ENCODE assay signal across 13 cellular contexts in genomic region chr18:28816155-28816554, GRCh38.
DNase-seq lines count a peak whose midpoint lies in the region; ATAC-seq, FAIRE-seq and TF ChIP-seq lines count a peak whose summit lies in the region.
"Had no signal": no experiment of that assay in that cellular context is flagged by ENCODE, and none has a peak within 500 bp of the region (broad histone marks: within the 10 kb centered on the region; RNA-seq: fewer than 3 reads in every experiment).

No MANE protein-coding gene starts in this region.

- H3K36me3 ChIP-seq in IMR-90 (ENCODE audit: control insufficient read depth, insufficient read depth, low read length) = no peaks in the 10 kb centered on the region
- H3K36me3 ChIP-seq: BLaER1 had no signal

- no peak overlapping the region for H3K9ac ChIP-seq in IMR-90 (ENCODE audit: low read depth, low read length)
- H3K9ac ChIP-seq: BLaER1 had no signal

- no peak overlapping the region for H3K27ac ChIP-seq in IMR-90 (ENCODE audit: insufficient read depth, low read length)
- H3K27ac ChIP-seq: A549, BLaER1 had no signal

- peak; percentile 83 for ATAC-seq in IMR-90 (ENCODE audit: low read depth)
- ATAC-seq: A549, GM23338 had no signal

- H3K4me2 ChIP-seq in IMR-90 (ENCODE audit: low read depth, low read length) = no peak overlapping the region
- H3K4me2 ChIP-seq: A549, BLaER1, GM23338 had no signal

- TF ChIP-seq RAD21 in IMR-90 (IDR thresholded peaks at IDR 0.05; ENCODE audit: low read length) = no peak

- H2BK20ac ChIP-seq in IMR-90 (ENCODE audit: low read depth, low read length) = no peak overlapping the region

- no peak for TF ChIP-seq POLR2A in IMR-90 (IDR thresholded peaks at IDR 0.05; ENCODE audit: low read depth, low read length)

- H4K5ac ChIP-seq in IMR-90 (ENCODE audit: low read depth, low read length) = no peak overlapping the region

- intact Hi-C loops in IMR-90 (cut with micrococcal nuclease) = no loop called here

- DNase-seq in D721Med (ENCODE audit: insufficient read length, low spot score) = no peak
- peak; percentile 18 for DNase-seq in IMR-90
- peak; percentile 9 for DNase-seq in fibroblast of gingiva (ENCODE audit: low read depth)
- no peak for DNase-seq in MV-4-11 (lab: John Stamatoyannopoulos, UW)
- no peak for DNase-seq in cortex of kidney (lab: John Stamatoyannopoulos, UW)
- no peak for DNase-seq in NCI-H1436 treated with DMSO at 0.1 percent for 48 hours (lab: John Stamatoyannopoulos, UW)
- DNase-seq: CD4-positive, alpha-beta memory T cell; DMS79 treated with DMSO at 0.1 percent for 48 hours had no signal

- H4K91ac ChIP-seq in IMR-90 (ENCODE audit: insufficient read depth, low read depth, low read length) = no peak overlapping the region

- no peak overlapping the region for H2BK120ac ChIP-seq in IMR-90 (ENCODE audit: low read depth, low read length)

- H2BK5ac ChIP-seq in IMR-90 (ENCODE audit: low read depth, low read length, poor library complexity, severe bottlenecking) = peak overlapping the region; percentile 45

- no peak for TF ChIP-seq CTCF in D721Med (IDR thresholded peaks at IDR 0.05; ENCODE audit: insufficient read depth, missing control alignments)
- no peak for TF ChIP-seq CTCF in IMR-90 (conservative IDR thresholded peaks at IDR 0.05; ENCODE audit: low read depth, low read length)

- no peak overlapping the region for H3K23ac ChIP-seq in IMR-90 (ENCODE audit: low read depth, low read length)

- no peaks in the 10 kb centered on the region for H3K9me3 ChIP-seq in IMR-90 (ENCODE audit: control insufficient read depth, insufficient read depth, low read length)
- H3K9me3 ChIP-seq: A549, BLaER1 had no signal

- no peak overlapping the region for H3K14ac ChIP-seq in IMR-90 (replicated peaks; ENCODE audit: low read depth, low read length)

- H3K56ac ChIP-seq in IMR-90 (ENCODE audit: extremely low read depth, insufficient read depth, low read length) = no peak overlapping the region

- H3K27me3 ChIP-seq in IMR-90 (ENCODE audit: control insufficient read depth, insufficient read depth, low read length) = no peaks in the 10 kb centered on the region
- H3K27me3 ChIP-seq: BLaER1 had no signal

- H4K8ac ChIP-seq in IMR-90 (ENCODE audit: low read depth in 2 of 2, low read length in 2 of 2) = no peak overlapping the region

- H2AFZ ChIP-seq in IMR-90 (replicated peaks; ENCODE audit: low read length, poor library complexity) = no peak overlapping the region
- H2AFZ ChIP-seq: GM23338 had no signal

- dilution Hi-C loops in IMR-90 (cut with HindIII; ENCODE audit: low sequenced_read_pairs, unreplicated experiment) = no loop called here

- no peaks in the 10 kb centered on the region for H3K4me1 ChIP-seq in IMR-90 (ENCODE audit: control insufficient read depth, insufficient read depth, low read length)
- H3K4me1 ChIP-seq: A549, BLaER1 had no signal

- in situ Hi-C loops in IMR-90 (cut with MboI; ENCODE audit: low sequenced_read_pairs) = no loop called here

- WGBS in IMR-90 (ENCODE audit: extremely low coverage in 2 of 2, insufficient read length in 1 of 2), 2 experiments = no CpG with 5 or more reads among the region's 2 CpGs

- no peaks in the 10 kb centered on the region for H4K20me1 ChIP-seq in IMR-90 (ENCODE audit: insufficient read depth, low read length)
- H4K20me1 ChIP-seq: BLaER1 had no signal

- peak; percentile 77 for FAIRE-seq in D721Med (lab: Jason Lieb, UNC)
- FAIRE-seq: A549, GM12891, H54 had no signal

- no peak overlapping the region for H2AK9ac ChIP-seq in IMR-90 (replicated peaks; ENCODE audit: low read depth, low read length, poor library complexity)

- no peak overlapping the region for H3K18ac ChIP-seq in IMR-90 (ENCODE audit: low read depth, low read length)

- no peaks in the 10 kb centered on the region for H3K79me1 ChIP-seq in IMR-90 (ENCODE audit: low read depth in 1 of 2, low read length in 2 of 2)

- no TSS peak for BruUV-seq in IMR-90 (replicated peaks; lab: Mats Ljungman, UMichigan)

- CTCF ChIA-PET in IMR-90 (lab: Yijun Ruan, JAX) = no interaction called here

- H3K9me1 ChIP-seq in IMR-90 (ENCODE audit: insufficient read depth, low read length) = no peaks in the 10 kb centered on the region

- H2BK15ac ChIP-seq in IMR-90 (ENCODE audit: low read depth, low read length) = no peak overlapping the region

- no peak overlapping the region for H3K4me3 ChIP-seq in IMR-90 (ENCODE audit: insufficient read depth, low read depth, low read length)
- H3K4me3 ChIP-seq: A549, BLaER1, GM23338 had no signal

- H3K4ac ChIP-seq in IMR-90 (ENCODE audit: low read depth, low read length) = no peak overlapping the region

- POLR2A ChIA-PET in IMR-90 (lab: Charles Lee; ENCODE audit: unreplicated experiment) = no interaction called here

- H2AK5ac ChIP-seq in IMR-90 (ENCODE audit: low read depth, low read length) = no peak overlapping the region

TF ChIP-seq in IMR-90, 13 proteins besides CTCF, POLR2A, EP300 and RAD21:
- TF ChIP-seq MAZ (IDR thresholded peaks at IDR 0.05; ENCODE audit: borderline replicate concordance, low read depth, low read length) (no peak), ELK1 (IDR thresholded peaks at IDR 0.05; ENCODE audit: borderline replicate concordance, low read depth, low read length) (no peak), RCOR1 (IDR thresholded peaks at IDR 0.05; ENCODE audit: insufficient replicate concordance, low read length) (no peak)

Comparison
In these comparisons a context has a peak if more than half of its experiments do, and no peak if none do; other contexts are left out.
1. DNase-seq: peak in IMR-90 (single experiment) and fibroblast of gingiva (single experiment); none in D721Med (single experiment), MV-4-11 (single experiment), cortex of kidney (single experiment) and NCI-H1436 treated with DMSO at 0.1 percent for 48 hours (single experiment).